Comparison of ENCODE assay signal across 8 cellular contexts in genomic region chr5:77086611-77087483, GRCh38. TPM values are rescaled to one million over a fixed set of nuclear protein-coding genes. Genes with fewer than 3 reads are reported as not detected.
DNase-seq lines count a peak whose midpoint lies in the region; ATAC-seq and TF ChIP-seq lines count a peak whose summit lies in the region.

Gene ZBED3, minus strand, starts transcription at chr5:77087285. Its CDS starts 9,407 bp downstream, at chr5:77077878.

- no peaks in the 10 kb centered on the region for H3K36me3 ChIP-seq in iPS-15b (ENCODE audit: control insufficient read depth, insufficient read depth, low read length)
- H3K36me3 ChIP-seq in gastrocnemius medialis, result no peaks in the 10 kb centered on the region

- DNase-seq in NCI-H2029 (lab: John Stamatoyannopoulos, UW), result peak; percentile 69
- DNase-seq in UCSD-AML1 (lab: John Stamatoyannopoulos, UW; ENCODE audit: unreplicated experiment), result peak; percentile 80
- DNase-seq in brain pericyte (ENCODE audit: low read depth, low spot score), result peak; percentile 64
- DNase-seq in gastrocnemius medialis, result peak; percentile 39 to 56

- intact Hi-C loops in gastrocnemius medialis (cut with DNase I; ENCODE audit: low total_unique reads), result loop anchor here (5.0 kb wide), 1 partner anchor 55 kb away; the partner anchor contains the start of gene AGGF1

- no peaks in the 10 kb centered on the region for H3K9me3 ChIP-seq in iPS-15b (ENCODE audit: control insufficient read depth, insufficient read depth, low read length)
- H3K9me3 ChIP-seq in gastrocnemius medialis, result no peaks in the 10 kb centered on the region

- TF ChIP-seq CTCF in GM12875 (IDR thresholded peaks at IDR 0.05; ENCODE audit: borderline replicate concordance, insufficient read depth, low read depth, low read length), result 0 out of 2 replicates have a peak, but pooled peaks have one; percentile 10
- peak in 1 of 5 experiments; percentile 17 for TF ChIP-seq CTCF in gastrocnemius medialis (IDR thresholded peaks at IDR 0.05 in 4 of 5, conservative IDR thresholded peaks at IDR 0.05 in 1 of 5)

- peak in 1 of 2 donors; percentile 19 for TF ChIP-seq POLR2A in gastrocnemius medialis (IDR thresholded peaks at IDR 0.05)

- ATAC-seq in HG02798 (IDR thresholded peaks at IDR 0.05; ENCODE audit: poor library complexity, unreplicated experiment) (peak; percentile 77), gastrocnemius medialis (peak; percentile 77 to 85), GM18858 (IDR thresholded peaks at IDR 0.05; ENCODE audit: unreplicated experiment) (no peak)

- H3K27me3 ChIP-seq in iPS-15b (ENCODE audit: control insufficient read depth, insufficient read depth, low read length), result no peaks in the 10 kb centered on the region
- H3K27me3 ChIP-seq in gastrocnemius medialis, result no peaks in the 10 kb centered on the region

- in situ Hi-C loops in gastrocnemius medialis (cut with MboI; ENCODE audit: low sequenced_read_pairs in 4 of 4), result no loop called here

- peaks cover 12% of the 10 kb centered on the region for H3K4me1 ChIP-seq in iPS-15b (ENCODE audit: control insufficient read depth, insufficient read depth, low read length)
- H3K4me1 ChIP-seq in gastrocnemius medialis, result peaks cover 11 to 18% of the 10 kb centered on the region in 2 donors

- H3K9ac ChIP-seq in iPS-15b (ENCODE audit: low read depth, low read length), result peak within 1 kb of the TSS; percentile 97

- H3K4me3 ChIP-seq in GM12875 (ENCODE audit: low read depth, low read length) (peak within 1 kb of the TSS; percentile 75), iPS-15b (ENCODE audit: low read depth, low read length) (peak within 1 kb of the TSS; percentile 89), gastrocnemius medialis (peak within 1 kb of the TSS; percentile 66 to 90 (median 79))

- H3K27ac ChIP-seq in gastrocnemius medialis, result peak within 1 kb of the TSS; percentile 77 to 90 (median 82)

RNA-seq across cellular contexts. Expression of gene ZBED3, which starts in this region (rescaled TPM):
- total RNA-seq in gastrocnemius medialis, result 1 to 10 TPM in 2 of 4 donors, under 1 TPM in 2; 0.53 to 1.2 (median 0.94) TPM
